ENCODE assay signal across 21 cellular contexts in genomic region chr5:169549453-169549852, GRCh38.
"Had no signal": no experiment of that assay in that cellular context is flagged by ENCODE, and none has a peak within 500 bp of the region (broad histone marks: within the 10 kb centered on the region; RNA-seq: fewer than 3 reads in every experiment).

No MANE protein-coding gene starts in this region.

- DNase-seq: Kasumi-1, MV-4-11, NCI-H1048, NCI-H1436, NCI-H187, NCI-H2029, NCI-H2081 treated with DMSO at 0.1 percent for 48 hours, NCI-H2171, NCI-H226, NCI-H446, NCI-H510A, NCI-H524 treated with DMSO at 0.1 percent for 48 hours, NCI-H69, NCI-H774, Right ventricle myocardium superior, RPMI8226, SIG-M5 had no signal

- H3K4me3 ChIP-seq: K562, SJSA1, SK-N-MC had no signal

- H3K27ac ChIP-seq: KMS-11, SJSA1, SK-N-MC had no signal

- H3K36me3 ChIP-seq: SJSA1 had no signal

- H3K9me3 ChIP-seq: SJSA1 had no signal

- H3K9ac ChIP-seq: KMS-11 had no signal

- H3K4me2 ChIP-seq: KMS-11 had no signal

- ATAC-seq: K562 had no signal
